2 cellular contexts compared by ENCODE assay signal in genomic region chr6:168061269-168062210, GRCh38.
A peak's percentile ranks its signal among the peaks of the same experiment; 100 is the strongest.
TF ChIP-seq lines count a peak whose summit lies in the region.

No MANE protein-coding gene starts in this region.

TF ChIP-seq in HepG2, 621 proteins besides CTCF, POLR2A, EP300 and RAD21 (continued from another document):
- TF ChIP-seq UBTF (CRISPR knock-in tag; IDR thresholded peaks at IDR 0.05) (no peak), ZBTB39 (CRISPR knock-in tag; IDR thresholded peaks at IDR 0.05) (no peak), ZBTB33 (CRISPR knock-in tag; IDR thresholded peaks at IDR 0.05) (0 out of 2 replicates have a peak, but pooled peaks have one; percentile 11), ZFX (CRISPR knock-in tag; IDR thresholded peaks at IDR 0.05; ENCODE audit: low read depth) (0 out of 2 replicates have a peak, but pooled peaks have one; percentile 29), AHR (CRISPR knock-in tag; IDR thresholded peaks at IDR 0.05) (no peak), HNRNPL (IDR thresholded peaks at IDR 0.05; ENCODE audit: low read depth, low read length) (no peak), SP2 (CRISPR knock-in tag; IDR thresholded peaks at IDR 0.05) (no peak)

TF ChIP-seq in SK-N-SH treated with all-trans-retinoic acid at 6 μM for 48 hours, 23 proteins besides CTCF, POLR2A, EP300 and RAD21 (continued from another document):
- TF ChIP-seq CREB5 (CRISPR knock-in tag; IDR thresholded peaks at IDR 0.05; ENCODE audit: low read depth) (no peak), TSHZ2 (CRISPR knock-in tag; IDR thresholded peaks at IDR 0.05) (no peak)
